In the genomic region with DNA sequence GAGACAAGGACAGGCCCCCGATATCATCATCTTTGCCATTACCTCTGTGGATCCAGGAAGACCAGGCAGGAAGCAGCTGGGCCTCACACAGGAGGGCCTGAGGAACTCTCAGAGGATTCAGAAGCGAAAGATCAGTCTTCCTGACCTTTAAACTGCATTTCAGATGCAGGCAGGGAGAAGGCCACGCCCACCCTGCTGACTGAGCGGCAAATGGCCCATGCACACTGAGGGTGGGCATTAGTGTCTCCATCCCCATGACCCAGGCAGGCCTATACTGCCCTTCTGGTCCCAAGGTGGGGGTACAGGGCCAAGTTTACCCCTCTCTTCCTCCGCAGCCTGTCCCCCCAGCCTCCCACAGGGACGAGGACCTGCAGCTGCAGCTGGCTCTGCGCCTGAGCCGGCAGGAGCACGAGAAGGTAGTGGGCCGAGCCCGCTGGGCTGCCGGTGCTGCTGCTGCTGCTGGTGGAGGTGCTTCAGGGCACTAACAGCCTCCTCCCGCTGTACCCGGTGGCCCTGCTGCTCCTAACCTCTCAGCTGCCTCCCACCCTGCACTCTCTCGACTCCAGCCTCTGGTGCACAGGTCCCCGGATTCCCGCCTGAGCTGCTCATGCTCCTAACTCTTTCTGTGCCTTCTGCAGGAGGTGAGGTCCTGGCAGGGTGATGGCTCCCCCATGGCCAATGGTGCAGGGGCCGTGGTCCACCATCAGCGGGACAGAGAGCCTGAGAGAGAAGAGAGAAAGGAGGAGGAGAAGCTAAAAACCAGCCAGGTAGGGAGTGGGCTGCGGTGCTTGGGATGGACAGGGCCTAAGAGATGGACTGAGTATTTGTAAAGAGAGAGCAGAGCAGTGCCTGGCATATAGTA, we compare ENCODE assay signal across 1 cellular context.
A peak's percentile ranks its signal among the peaks of the same experiment; 100 is the strongest.
TF ChIP-seq lines count a peak whose summit lies in the region.

No MANE protein-coding gene starts in this region.

TF ChIP-seq in HepG2, 621 proteins besides CTCF, POLR2A, EP300 and RAD21 (continued from another document and continues in another):
- TF ChIP-seq, protein P1, sequence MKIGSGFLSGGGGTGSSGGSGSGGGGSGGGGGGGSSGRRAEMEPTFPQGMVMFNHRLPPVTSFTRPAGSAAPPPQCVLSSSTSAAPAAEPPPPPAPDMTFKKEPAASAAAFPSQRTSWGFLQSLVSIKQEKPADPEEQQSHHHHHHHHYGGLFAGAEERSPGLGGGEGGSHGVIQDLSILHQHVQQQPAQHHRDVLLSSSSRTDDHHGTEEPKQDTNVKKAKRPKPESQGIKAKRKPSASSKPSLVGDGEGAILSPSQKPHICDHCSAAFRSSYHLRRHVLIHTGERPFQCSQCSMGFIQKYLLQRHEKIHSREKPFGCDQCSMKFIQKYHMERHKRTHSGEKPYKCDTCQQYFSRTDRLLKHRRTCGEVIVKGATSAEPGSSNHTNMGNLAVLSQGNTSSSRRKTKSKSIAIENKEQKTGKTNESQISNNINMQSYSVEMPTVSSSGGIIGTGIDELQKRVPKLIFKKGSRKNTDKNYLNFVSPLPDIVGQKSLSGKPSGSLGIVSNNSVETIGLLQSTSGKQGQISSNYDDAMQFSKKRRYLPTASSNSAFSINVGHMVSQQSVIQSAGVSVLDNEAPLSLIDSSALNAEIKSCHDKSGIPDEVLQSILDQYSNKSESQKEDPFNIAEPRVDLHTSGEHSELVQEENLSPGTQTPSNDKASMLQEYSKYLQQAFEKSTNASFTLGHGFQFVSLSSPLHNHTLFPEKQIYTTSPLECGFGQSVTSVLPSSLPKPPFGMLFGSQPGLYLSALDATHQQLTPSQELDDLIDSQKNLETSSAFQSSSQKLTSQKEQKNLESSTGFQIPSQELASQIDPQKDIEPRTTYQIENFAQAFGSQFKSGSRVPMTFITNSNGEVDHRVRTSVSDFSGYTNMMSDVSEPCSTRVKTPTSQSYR (CRISPR knock-in tag; IDR thresholded peaks at IDR 0.05; ENCODE audit: borderline replicate concordance): no peak
- TF ChIP-seq ZNF207 (IDR thresholded peaks at IDR 0.05; ENCODE audit: borderline replicate concordance) (no peak), HIVEP1 (CRISPR knock-in tag; IDR thresholded peaks at IDR 0.05) (peak; percentile 6; the same call in 1 of the 2 replicates), SMAD1 (CRISPR knock-in tag; IDR thresholded peaks at IDR 0.05; ENCODE audit: borderline replicate concordance, low read depth) (no peak), ZNF737 (CRISPR knock-in tag; IDR thresholded peaks at IDR 0.05; ENCODE audit: borderline replicate concordance) (no peak), SALL1 (CRISPR knock-in tag; IDR thresholded peaks at IDR 0.05) (peak; percentile 73; the same call in 1 of the 2 replicates), ZNF703 (CRISPR knock-in tag; IDR thresholded peaks at IDR 0.05; ENCODE audit: borderline replicate concordance) (no peak), HNRNPL (IDR thresholded peaks at IDR 0.05; ENCODE audit: low read depth, low read length) (no peak), ATAD3A (CRISPR knock-in tag; IDR thresholded peaks at IDR 0.05) (no peak), ZFP82 (CRISPR knock-in tag; IDR thresholded peaks at IDR 0.05; ENCODE audit: borderline replicate concordance) (no peak), ETV6 (CRISPR knock-in tag; conservative IDR thresholded peaks at IDR 0.05) (no peak), HNF4G (IDR thresholded peaks at IDR 0.05; ENCODE audit: borderline replicate concordance, low read depth, low read length) (peak; percentile 74), HNF4G (CRISPR knock-in tag; IDR thresholded peaks at IDR 0.05; ENCODE audit: borderline replicate concordance, low read depth) (0 out of 2 replicates have a peak, but pooled peaks have one; percentile 62), IKZF1 (IDR thresholded peaks at IDR 0.05) (no peak), ZNF20 (CRISPR knock-in tag; IDR thresholded peaks at IDR 0.05) (no peak), ZFP36 (IDR thresholded peaks at IDR 0.05; ENCODE audit: borderline replicate concordance, low read depth, low read length, partially characterized antibody) (no peak), ZFP62 (CRISPR knock-in tag; IDR thresholded peaks at IDR 0.05) (no peak), HMG20A (CRISPR knock-in tag; IDR thresholded peaks at IDR 0.05; ENCODE audit: borderline replicate concordance) (no peak), PCBP1 (IDR thresholded peaks at IDR 0.05; ENCODE audit: borderline replicate concordance, low read depth, low read length) (no peak), ZFP1 (CRISPR knock-in tag; IDR thresholded peaks at IDR 0.05) (no peak), MIER3 (CRISPR knock-in tag; IDR thresholded peaks at IDR 0.05; ENCODE audit: borderline replicate concordance) (no peak), ZNF557 (CRISPR knock-in tag; IDR thresholded peaks at IDR 0.05) (no peak), ZNF781 (CRISPR knock-in tag; IDR thresholded peaks at IDR 0.05; ENCODE audit: borderline replicate concordance, not compliant biosample characterization) (no peak), AGO2 (optimal IDR thresholded peaks at IDR 0.05; ENCODE audit: low read depth, low read length) (no peak), ZNF850 (CRISPR knock-in tag; conservative IDR thresholded peaks at IDR 0.05) (no peak), ZNF709 (CRISPR knock-in tag; IDR thresholded peaks at IDR 0.05) (no peak), CCAR2 (optimal IDR thresholded peaks at IDR 0.05; ENCODE audit: low read depth, low read length) (no peak), PRPF4 (IDR thresholded peaks at IDR 0.05; ENCODE audit: low read depth, low read length, poor library complexity, severe bottlenecking) (no peak)
- TF ChIP-seq, protein P2, sequence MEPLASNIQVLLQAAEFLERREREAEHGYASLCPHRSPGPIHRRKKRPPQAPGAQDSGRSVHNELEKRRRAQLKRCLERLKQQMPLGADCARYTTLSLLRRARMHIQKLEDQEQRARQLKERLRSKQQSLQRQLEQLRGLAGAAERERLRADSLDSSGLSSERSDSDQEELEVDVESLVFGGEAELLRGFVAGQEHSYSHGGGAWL (CRISPR knock-in tag; IDR thresholded peaks at IDR 0.05): peak; percentile 42; the same call in 1 of the 2 replicates
- TF ChIP-seq, protein P3, sequence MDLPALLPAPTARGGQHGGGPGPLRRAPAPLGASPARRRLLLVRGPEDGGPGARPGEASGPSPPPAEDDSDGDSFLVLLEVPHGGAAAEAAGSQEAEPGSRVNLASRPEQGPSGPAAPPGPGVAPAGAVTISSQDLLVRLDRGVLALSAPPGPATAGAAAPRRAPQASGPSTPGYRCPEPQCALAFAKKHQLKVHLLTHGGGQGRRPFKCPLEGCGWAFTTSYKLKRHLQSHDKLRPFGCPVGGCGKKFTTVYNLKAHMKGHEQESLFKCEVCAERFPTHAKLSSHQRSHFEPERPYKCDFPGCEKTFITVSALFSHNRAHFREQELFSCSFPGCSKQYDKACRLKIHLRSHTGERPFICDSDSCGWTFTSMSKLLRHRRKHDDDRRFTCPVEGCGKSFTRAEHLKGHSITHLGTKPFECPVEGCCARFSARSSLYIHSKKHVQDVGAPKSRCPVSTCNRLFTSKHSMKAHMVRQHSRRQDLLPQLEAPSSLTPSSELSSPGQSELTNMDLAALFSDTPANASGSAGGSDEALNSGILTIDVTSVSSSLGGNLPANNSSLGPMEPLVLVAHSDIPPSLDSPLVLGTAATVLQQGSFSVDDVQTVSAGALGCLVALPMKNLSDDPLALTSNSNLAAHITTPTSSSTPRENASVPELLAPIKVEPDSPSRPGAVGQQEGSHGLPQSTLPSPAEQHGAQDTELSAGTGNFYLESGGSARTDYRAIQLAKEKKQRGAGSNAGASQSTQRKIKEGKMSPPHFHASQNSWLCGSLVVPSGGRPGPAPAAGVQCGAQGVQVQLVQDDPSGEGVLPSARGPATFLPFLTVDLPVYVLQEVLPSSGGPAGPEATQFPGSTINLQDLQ (CRISPR knock-in tag; IDR thresholded peaks at IDR 0.05): no peak
- TF ChIP-seq, protein P4, sequence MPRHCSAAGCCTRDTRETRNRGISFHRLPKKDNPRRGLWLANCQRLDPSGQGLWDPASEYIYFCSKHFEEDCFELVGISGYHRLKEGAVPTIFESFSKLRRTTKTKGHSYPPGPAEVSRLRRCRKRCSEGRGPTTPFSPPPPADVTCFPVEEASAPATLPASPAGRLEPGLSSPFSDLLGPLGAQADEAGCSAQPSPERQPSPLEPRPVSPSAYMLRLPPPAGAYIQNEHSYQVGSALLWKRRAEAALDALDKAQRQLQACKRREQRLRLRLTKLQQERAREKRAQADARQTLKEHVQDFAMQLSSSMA (CRISPR knock-in tag; IDR thresholded peaks at IDR 0.05): no peak
- TF ChIP-seq, protein P5, sequence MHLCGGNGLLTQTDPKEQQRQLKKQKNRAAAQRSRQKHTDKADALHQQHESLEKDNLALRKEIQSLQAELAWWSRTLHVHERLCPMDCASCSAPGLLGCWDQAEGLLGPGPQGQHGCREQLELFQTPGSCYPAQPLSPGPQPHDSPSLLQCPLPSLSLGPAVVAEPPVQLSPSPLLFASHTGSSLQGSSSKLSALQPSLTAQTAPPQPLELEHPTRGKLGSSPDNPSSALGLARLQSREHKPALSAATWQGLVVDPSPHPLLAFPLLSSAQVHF (CRISPR knock-in tag; IDR thresholded peaks at IDR 0.05): peak; percentile 71; the same call in 1 of the 2 replicates
- TF ChIP-seq, protein P6, sequence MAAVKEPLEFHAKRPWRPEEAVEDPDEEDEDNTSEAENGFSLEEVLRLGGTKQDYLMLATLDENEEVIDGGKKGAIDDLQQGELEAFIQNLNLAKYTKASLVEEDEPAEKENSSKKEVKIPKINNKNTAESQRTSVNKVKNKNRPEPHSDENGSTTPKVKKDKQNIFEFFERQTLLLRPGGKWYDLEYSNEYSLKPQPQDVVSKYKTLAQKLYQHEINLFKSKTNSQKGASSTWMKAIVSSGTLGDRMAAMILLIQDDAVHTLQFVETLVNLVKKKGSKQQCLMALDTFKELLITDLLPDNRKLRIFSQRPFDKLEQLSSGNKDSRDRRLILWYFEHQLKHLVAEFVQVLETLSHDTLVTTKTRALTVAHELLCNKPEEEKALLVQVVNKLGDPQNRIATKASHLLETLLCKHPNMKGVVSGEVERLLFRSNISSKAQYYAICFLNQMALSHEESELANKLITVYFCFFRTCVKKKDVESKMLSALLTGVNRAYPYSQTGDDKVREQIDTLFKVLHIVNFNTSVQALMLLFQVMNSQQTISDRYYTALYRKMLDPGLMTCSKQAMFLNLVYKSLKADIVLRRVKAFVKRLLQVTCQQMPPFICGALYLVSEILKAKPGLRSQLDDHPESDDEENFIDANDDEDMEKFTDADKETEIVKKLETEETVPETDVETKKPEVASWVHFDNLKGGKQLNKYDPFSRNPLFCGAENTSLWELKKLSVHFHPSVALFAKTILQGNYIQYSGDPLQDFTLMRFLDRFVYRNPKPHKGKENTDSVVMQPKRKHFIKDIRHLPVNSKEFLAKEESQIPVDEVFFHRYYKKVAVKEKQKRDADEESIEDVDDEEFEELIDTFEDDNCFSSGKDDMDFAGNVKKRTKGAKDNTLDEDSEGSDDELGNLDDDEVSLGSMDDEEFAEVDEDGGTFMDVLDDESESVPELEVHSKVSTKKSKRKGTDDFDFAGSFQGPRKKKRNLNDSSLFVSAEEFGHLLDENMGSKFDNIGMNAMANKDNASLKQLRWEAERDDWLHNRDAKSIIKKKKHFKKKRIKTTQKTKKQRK (IDR thresholded peaks at IDR 0.05; ENCODE audit: low read length): no peak
- TF ChIP-seq, protein P7, sequence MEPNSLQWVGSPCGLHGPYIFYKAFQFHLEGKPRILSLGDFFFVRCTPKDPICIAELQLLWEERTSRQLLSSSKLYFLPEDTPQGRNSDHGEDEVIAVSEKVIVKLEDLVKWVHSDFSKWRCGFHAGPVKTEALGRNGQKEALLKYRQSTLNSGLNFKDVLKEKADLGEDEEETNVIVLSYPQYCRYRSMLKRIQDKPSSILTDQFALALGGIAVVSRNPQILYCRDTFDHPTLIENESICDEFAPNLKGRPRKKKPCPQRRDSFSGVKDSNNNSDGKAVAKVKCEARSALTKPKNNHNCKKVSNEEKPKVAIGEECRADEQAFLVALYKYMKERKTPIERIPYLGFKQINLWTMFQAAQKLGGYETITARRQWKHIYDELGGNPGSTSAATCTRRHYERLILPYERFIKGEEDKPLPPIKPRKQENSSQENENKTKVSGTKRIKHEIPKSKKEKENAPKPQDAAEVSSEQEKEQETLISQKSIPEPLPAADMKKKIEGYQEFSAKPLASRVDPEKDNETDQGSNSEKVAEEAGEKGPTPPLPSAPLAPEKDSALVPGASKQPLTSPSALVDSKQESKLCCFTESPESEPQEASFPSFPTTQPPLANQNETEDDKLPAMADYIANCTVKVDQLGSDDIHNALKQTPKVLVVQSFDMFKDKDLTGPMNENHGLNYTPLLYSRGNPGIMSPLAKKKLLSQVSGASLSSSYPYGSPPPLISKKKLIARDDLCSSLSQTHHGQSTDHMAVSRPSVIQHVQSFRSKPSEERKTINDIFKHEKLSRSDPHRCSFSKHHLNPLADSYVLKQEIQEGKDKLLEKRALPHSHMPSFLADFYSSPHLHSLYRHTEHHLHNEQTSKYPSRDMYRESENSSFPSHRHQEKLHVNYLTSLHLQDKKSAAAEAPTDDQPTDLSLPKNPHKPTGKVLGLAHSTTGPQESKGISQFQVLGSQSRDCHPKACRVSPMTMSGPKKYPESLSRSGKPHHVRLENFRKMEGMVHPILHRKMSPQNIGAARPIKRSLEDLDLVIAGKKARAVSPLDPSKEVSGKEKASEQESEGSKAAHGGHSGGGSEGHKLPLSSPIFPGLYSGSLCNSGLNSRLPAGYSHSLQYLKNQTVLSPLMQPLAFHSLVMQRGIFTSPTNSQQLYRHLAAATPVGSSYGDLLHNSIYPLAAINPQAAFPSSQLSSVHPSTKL (CRISPR knock-in tag; IDR thresholded peaks at IDR 0.05): 0 out of 2 replicates have a peak, but pooled peaks have one; percentile 5
- TF ChIP-seq, protein P8, sequence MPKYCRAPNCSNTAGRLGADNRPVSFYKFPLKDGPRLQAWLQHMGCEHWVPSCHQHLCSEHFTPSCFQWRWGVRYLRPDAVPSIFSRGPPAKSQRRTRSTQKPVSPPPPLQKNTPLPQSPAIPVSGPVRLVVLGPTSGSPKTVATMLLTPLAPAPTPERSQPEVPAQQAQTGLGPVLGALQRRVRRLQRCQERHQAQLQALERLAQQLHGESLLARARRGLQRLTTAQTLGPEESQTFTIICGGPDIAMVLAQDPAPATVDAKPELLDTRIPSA (CRISPR knock-in tag; IDR thresholded peaks at IDR 0.05; ENCODE audit: borderline replicate concordance): no peak
- TF ChIP-seq, protein P9, sequence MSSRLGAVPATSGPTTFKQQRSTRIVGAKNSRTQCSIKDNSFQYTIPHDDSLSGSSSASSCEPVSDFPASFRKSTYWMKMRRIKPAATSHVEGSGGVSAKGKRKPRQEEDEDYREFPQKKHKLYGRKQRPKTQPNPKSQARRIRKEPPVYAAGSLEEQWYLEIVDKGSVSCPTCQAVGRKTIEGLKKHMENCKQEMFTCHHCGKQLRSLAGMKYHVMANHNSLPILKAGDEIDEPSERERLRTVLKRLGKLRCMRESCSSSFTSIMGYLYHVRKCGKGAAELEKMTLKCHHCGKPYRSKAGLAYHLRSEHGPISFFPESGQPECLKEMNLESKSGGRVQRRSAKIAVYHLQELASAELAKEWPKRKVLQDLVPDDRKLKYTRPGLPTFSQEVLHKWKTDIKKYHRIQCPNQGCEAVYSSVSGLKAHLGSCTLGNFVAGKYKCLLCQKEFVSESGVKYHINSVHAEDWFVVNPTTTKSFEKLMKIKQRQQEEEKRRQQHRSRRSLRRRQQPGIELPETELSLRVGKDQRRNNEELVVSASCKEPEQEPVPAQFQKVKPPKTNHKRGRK (CRISPR knock-in tag; IDR thresholded peaks at IDR 0.05): no peak
- TF ChIP-seq, protein P10, sequence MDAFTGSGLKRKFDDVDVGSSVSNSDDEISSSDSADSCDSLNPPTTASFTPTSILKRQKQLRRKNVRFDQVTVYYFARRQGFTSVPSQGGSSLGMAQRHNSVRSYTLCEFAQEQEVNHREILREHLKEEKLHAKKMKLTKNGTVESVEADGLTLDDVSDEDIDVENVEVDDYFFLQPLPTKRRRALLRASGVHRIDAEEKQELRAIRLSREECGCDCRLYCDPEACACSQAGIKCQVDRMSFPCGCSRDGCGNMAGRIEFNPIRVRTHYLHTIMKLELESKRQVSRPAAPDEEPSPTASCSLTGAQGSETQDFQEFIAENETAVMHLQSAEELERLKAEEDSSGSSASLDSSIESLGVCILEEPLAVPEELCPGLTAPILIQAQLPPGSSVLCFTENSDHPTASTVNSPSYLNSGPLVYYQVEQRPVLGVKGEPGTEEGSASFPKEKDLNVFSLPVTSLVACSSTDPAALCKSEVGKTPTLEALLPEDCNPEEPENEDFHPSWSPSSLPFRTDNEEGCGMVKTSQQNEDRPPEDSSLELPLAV (CRISPR knock-in tag; conservative IDR thresholded peaks at IDR 0.05; ENCODE audit: low read depth): no peak
